Comparison of ENCODE assay signal across 1 cellular context in genomic region chr16:20900299-20901067, GRCh38.
TF ChIP-seq lines count a peak whose summit lies in the region.

A gene with protein sequence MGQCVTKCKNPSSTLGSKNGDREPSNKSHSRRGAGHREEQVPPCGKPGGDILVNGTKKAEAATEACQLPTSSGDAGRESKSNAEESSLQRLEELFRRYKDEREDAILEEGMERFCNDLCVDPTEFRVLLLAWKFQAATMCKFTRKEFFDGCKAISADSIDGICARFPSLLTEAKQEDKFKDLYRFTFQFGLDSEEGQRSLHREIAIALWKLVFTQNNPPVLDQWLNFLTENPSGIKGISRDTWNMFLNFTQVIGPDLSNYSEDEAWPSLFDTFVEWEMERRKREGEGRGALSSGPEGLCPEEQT (minus strand): TSS chr16:20900358. CDS start chr16:20862538, 37,820 bp downstream.
Gene LYRM1, plus strand, starts transcription at chr16:20900771. Its CDS starts 14,785 bp downstream, at chr16:20915556.

TF ChIP-seq in HepG2, 621 proteins besides CTCF, POLR2A, EP300 and RAD21 (continued from another document and continues in another):
- TF ChIP-seq FOXJ3 (CRISPR knock-in tag; IDR thresholded peaks at IDR 0.05; ENCODE audit: borderline replicate concordance) (no peak), PHF21A (CRISPR knock-in tag; IDR thresholded peaks at IDR 0.05) (no peak), RARA (CRISPR knock-in tag; IDR thresholded peaks at IDR 0.05) (peak; percentile 16; the same call in 1 of the 2 replicates), ZBTB40 (IDR thresholded peaks at IDR 0.05) (no peak), ZBTB40 (CRISPR knock-in tag; IDR thresholded peaks at IDR 0.05) (peak; percentile 80), ZNF570 (CRISPR knock-in tag; IDR thresholded peaks at IDR 0.05; ENCODE audit: borderline replicate concordance) (no peak), NFKBIZ (CRISPR knock-in tag; IDR thresholded peaks at IDR 0.05) (peak; percentile 56; the same call in 1 of the 2 replicates), ZFP90 (CRISPR knock-in tag; IDR thresholded peaks at IDR 0.05; ENCODE audit: borderline replicate concordance) (peak; percentile 91; the same call in 1 of the 2 replicates), HNRNPH1 (optimal IDR thresholded peaks at IDR 0.05; ENCODE audit: low read depth, low read length) (peak; percentile 74), REXO4 (CRISPR knock-in tag; IDR thresholded peaks at IDR 0.05; ENCODE audit: borderline replicate concordance) (peak; percentile 61; the same call in 1 of the 2 replicates), ZNF775 (CRISPR knock-in tag; IDR thresholded peaks at IDR 0.05; ENCODE audit: borderline replicate concordance) (peak; percentile 63; the same call in 1 of the 2 replicates), ZNF687 (CRISPR knock-in tag; IDR thresholded peaks at IDR 0.05) (peak; percentile 91), ZNF678 (CRISPR knock-in tag; IDR thresholded peaks at IDR 0.05) (peak; percentile 81; the same call in 1 of the 2 replicates), ARNTL (CRISPR knock-in tag; IDR thresholded peaks at IDR 0.05) (peak; percentile 84), ATAD3A (CRISPR knock-in tag; IDR thresholded peaks at IDR 0.05) (peak; percentile 15; the same call in 1 of the 2 replicates), DRAP1 (CRISPR knock-in tag; IDR thresholded peaks at IDR 0.05) (peak; percentile 68), TARDBP (CRISPR knock-in tag; IDR thresholded peaks at IDR 0.05) (peak; percentile 73; the same call in 1 of the 2 replicates), ZNF746 (CRISPR knock-in tag; IDR thresholded peaks at IDR 0.05) (peak; percentile 59), SNAI1 (CRISPR knock-in tag; IDR thresholded peaks at IDR 0.05; ENCODE audit: borderline replicate concordance) (peak; percentile 83; the same call in 1 of the 2 replicates), HHEX (CRISPR knock-in tag; IDR thresholded peaks at IDR 0.05) (peak; percentile 42; the same call in 1 of the 2 replicates), NCOA5 (CRISPR knock-in tag; IDR thresholded peaks at IDR 0.05) (no peak), HMG20B (CRISPR knock-in tag; conservative IDR thresholded peaks at IDR 0.05) (no peak), GLI4 (CRISPR knock-in tag; IDR thresholded peaks at IDR 0.05; ENCODE audit: borderline replicate concordance) (peak; percentile 94), BHLHE40 (IDR thresholded peaks at IDR 0.05; ENCODE audit: low read length) (peak; percentile 92), RFXANK (CRISPR knock-in tag; IDR thresholded peaks at IDR 0.05) (no peak)
- TF ChIP-seq, protein P1, sequence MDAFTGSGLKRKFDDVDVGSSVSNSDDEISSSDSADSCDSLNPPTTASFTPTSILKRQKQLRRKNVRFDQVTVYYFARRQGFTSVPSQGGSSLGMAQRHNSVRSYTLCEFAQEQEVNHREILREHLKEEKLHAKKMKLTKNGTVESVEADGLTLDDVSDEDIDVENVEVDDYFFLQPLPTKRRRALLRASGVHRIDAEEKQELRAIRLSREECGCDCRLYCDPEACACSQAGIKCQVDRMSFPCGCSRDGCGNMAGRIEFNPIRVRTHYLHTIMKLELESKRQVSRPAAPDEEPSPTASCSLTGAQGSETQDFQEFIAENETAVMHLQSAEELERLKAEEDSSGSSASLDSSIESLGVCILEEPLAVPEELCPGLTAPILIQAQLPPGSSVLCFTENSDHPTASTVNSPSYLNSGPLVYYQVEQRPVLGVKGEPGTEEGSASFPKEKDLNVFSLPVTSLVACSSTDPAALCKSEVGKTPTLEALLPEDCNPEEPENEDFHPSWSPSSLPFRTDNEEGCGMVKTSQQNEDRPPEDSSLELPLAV (CRISPR knock-in tag; conservative IDR thresholded peaks at IDR 0.05; ENCODE audit: low read depth), result no peak
- TF ChIP-seq, protein P2, sequence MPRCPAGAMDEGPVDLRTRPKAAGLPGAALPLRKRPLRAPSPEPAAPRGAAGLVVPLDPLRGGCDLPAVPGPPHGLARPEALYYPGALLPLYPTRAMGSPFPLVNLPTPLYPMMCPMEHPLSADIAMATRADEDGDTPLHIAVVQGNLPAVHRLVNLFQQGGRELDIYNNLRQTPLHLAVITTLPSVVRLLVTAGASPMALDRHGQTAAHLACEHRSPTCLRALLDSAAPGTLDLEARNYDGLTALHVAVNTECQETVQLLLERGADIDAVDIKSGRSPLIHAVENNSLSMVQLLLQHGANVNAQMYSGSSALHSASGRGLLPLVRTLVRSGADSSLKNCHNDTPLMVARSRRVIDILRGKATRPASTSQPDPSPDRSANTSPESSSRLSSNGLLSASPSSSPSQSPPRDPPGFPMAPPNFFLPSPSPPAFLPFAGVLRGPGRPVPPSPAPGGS (CRISPR knock-in tag; IDR thresholded peaks at IDR 0.05), result peak; percentile 85; the same call in 1 of the 2 replicates
- TF ChIP-seq, protein P3, sequence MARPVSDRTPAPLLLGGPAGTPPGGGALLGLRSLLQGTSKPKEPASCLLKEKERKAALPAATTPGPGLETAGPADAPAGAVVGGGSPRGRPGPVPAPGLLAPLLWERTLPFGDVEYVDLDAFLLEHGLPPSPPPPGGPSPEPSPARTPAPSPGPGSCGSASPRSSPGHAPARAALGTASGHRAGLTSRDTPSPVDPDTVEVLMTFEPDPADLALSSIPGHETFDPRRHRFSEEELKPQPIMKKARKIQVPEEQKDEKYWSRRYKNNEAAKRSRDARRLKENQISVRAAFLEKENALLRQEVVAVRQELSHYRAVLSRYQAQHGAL (CRISPR knock-in tag; IDR thresholded peaks at IDR 0.05; ENCODE audit: not compliant biosample characterization), result no peak
- TF ChIP-seq, protein P4, sequence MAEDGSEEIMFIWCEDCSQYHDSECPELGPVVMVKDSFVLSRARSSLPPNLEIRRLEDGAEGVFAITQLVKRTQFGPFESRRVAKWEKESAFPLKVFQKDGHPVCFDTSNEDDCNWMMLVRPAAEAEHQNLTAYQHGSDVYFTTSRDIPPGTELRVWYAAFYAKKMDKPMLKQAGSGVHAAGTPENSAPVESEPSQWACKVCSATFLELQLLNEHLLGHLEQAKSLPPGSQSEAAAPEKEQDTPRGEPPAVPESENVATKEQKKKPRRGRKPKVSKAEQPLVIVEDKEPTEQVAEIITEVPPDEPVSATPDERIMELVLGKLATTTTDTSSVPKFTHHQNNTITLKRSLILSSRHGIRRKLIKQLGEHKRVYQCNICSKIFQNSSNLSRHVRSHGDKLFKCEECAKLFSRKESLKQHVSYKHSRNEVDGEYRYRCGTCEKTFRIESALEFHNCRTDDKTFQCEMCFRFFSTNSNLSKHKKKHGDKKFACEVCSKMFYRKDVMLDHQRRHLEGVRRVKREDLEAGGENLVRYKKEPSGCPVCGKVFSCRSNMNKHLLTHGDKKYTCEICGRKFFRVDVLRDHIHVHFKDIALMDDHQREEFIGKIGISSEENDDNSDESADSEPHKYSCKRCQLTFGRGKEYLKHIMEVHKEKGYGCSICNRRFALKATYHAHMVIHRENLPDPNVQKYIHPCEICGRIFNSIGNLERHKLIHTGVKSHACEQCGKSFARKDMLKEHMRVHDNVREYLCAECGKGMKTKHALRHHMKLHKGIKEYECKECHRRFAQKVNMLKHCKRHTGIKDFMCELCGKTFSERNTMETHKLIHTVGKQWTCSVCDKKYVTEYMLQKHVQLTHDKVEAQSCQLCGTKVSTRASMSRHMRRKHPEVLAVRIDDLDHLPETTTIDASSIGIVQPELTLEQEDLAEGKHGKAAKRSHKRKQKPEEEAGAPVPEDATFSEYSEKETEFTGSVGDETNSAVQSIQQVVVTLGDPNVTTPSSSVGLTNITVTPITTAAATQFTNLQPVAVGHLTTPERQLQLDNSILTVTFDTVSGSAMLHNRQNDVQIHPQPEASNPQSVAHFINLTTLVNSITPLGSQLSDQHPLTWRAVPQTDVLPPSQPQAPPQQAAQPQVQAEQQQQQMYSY (CRISPR knock-in tag; IDR thresholded peaks at IDR 0.05), result 0 out of 2 replicates have a peak, but pooled peaks have one; percentile 24
- TF ChIP-seq, protein P5, sequence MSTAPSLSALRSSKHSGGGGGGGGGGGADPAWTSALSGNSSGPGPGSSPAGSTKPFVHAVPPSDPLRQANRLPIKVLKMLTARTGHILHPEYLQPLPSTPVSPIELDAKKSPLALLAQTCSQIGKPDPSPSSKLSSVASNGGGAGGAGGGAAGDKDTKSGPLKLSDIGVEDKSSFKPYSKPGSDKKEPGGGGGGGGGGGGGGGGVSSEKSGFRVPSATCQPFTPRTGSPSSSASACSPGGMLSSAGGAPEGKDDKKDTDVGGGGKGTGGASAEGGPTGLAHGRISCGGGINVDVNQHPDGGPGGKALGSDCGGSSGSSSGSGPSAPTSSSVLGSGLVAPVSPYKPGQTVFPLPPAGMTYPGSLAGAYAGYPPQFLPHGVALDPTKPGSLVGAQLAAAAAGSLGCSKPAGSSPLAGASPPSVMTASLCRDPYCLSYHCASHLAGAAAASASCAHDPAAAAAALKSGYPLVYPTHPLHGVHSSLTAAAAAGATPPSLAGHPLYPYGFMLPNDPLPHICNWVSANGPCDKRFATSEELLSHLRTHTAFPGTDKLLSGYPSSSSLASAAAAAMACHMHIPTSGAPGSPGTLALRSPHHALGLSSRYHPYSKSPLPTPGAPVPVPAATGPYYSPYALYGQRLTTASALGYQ (CRISPR knock-in tag; IDR thresholded peaks at IDR 0.05), result 0 out of 2 replicates have a peak, but pooled peaks have one; percentile 54
